ENCODE assay signal across 12 cellular contexts in the genomic region with DNA sequence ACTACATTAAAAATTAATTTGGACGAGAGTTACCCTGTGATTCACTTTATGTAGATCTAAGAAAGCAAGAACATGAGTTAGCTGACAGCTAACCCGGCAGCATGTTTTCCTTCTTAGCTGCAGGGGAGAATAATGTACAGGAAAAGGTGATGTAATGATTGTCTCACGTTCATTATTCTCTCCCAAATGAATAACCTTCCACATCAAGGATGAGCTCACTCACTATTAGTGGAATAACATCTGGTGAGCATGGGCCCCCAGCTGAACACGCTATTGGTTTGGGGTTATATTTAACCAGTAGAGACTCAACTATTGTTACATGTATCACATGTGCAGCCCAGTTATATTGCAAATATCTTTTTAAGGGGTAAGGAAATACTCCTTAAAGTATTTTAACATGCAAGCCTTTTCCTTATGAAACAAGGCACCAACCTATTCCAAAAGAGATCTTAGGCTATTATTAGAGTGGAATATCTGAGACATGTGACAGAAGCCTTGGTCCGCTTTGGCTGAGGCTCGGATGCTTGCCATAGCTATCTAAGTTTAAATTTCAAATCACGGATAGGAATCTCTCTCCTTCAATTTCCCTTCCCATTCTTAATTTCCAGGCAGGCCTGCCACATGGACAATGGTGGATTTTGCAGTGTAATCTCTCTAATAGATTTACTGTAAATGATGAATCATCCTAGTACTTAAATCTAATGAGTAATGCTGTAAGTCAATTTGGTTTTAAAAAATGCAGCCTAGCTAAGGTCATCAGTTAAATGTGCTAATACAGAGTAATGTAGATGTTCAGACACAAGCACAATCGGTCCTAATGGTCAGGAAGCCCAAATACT.
DNase-seq lines count a peak whose midpoint lies in the region; ATAC-seq and TF ChIP-seq lines count a peak whose summit lies in the region.
"Had no signal": no experiment of that assay in that cellular context is flagged by ENCODE, and none has a peak within 500 bp of the region (broad histone marks: within the 10 kb centered on the region; RNA-seq: fewer than 3 reads in every experiment).

No MANE protein-coding gene starts in this region.

- no peak for TF ChIP-seq CTCF in GM23338 (conservative IDR thresholded peaks at IDR 0.05; ENCODE audit: low read depth in 2 of 2)
- no peak for TF ChIP-seq CTCF in GM20000 (IDR thresholded peaks at IDR 0.05; ENCODE audit: extremely low read depth, missing control alignments)

- no peak overlapping the region for H3K4me3 Mint-ChIP-seq in GM23338

- no peak for DNase-seq in GM23338 (ENCODE audit: low spot score)
- peak; percentile 27 for DNase-seq in glomerular endothelial cell (ENCODE audit: extremely low read depth, low read depth, low spot score)
- DNase-seq in ACHN = no peak
- DNase-seq in cortex of kidney (lab: John Stamatoyannopoulos, UW) = no peak
- no peak for DNase-seq in GM20000 (ENCODE audit: low spot score)
- DNase-seq: activated CD8-positive, alpha-beta memory T cell treated with anti-CD3 and anti-CD28 coated beads, Interleukin-2, amount 50 U/mL, for 4 hours; colonic mucosa; left colon; NCI-H146; stimulated activated CD4-positive, alpha-beta T cell treated with anti-CD3 and anti-CD28 coated beads, Interleukin-15, amount 100 ng/mL, for 24 hours had no signal

- ATAC-seq in GM23338 (no peak), SK-N-SH treated with all-trans-retinoic acid at 6 μM for 48 hours (peak; percentile 85)
- ATAC-seq: left colon had no signal

- no peak overlapping the region for H3K27ac ChIP-seq in GM23338 (ENCODE audit: low read depth)
- peak overlapping the region in 11 of 21 experiments; percentile 32 to 74 (median 57) for H3K27ac ChIP-seq in skin epidermis
- H3K27ac ChIP-seq: colonic mucosa had no signal

- peak overlapping the region; percentile 15; the same call in 1 of the 2 replicates for H2AFZ ChIP-seq in GM23338

- H3K4me3 ChIP-seq in GM23338 = no peak overlapping the region
- H3K4me3 ChIP-seq in skin epidermis = no peak overlapping the region
- H3K4me3 ChIP-seq: colonic mucosa had no signal

- in situ Hi-C loops in ACHN (cut with HindIII; ENCODE audit: low pct_ligation_motif_present, low pct_unique_long_range_greater_than_20kb, low sequenced_read_pairs) = no loop called here

- no peaks in the 10 kb centered on the region for H4K20me1 ChIP-seq in GM23338 (replicated peaks; ENCODE audit: insufficient read depth)

- H3F3A ChIP-seq in GM23338 (replicated peaks; ENCODE audit: low read depth) = no peaks in the 10 kb centered on the region

- no peaks in the 10 kb centered on the region; the same call in 2 of the 3 replicates for H3K4me1 Mint-ChIP-seq in GM23338

- H3K9me2 ChIP-seq in GM23338 (ENCODE audit: insufficient read depth) = no peaks in the 10 kb centered on the region

- H3K4me1 ChIP-seq in GM23338 (ENCODE audit: insufficient read depth) = no peaks in the 10 kb centered on the region
- H3K4me1 ChIP-seq: colonic mucosa had no signal

- H3K9me3 Mint-ChIP-seq in GM23338 = no peaks in the 10 kb centered on the region

- no peaks in the 10 kb centered on the region for H3K36me3 Mint-ChIP-seq in GM23338 (ENCODE audit: low read depth)

- no peak overlapping the region for H3K27ac Mint-ChIP-seq in GM23338

- H3K27me3 ChIP-seq in GM23338 (ENCODE audit: insufficient read depth) = no peaks in the 10 kb centered on the region
- H3K27me3 ChIP-seq: colonic mucosa had no signal

- no peaks in the 10 kb centered on the region for H3K79me2 ChIP-seq in GM23338 (replicated peaks; ENCODE audit: insufficient read depth)

- H3K36me3 ChIP-seq in GM23338 (ENCODE audit: insufficient read depth) = no peaks in the 10 kb centered on the region
- H3K36me3 ChIP-seq: colonic mucosa had no signal

- H3K4me2 ChIP-seq in GM23338 = no peak overlapping the region

- no peaks in the 10 kb centered on the region for H3K27me3 Mint-ChIP-seq in GM23338 (ENCODE audit: insufficient read depth, low read depth, poor library complexity)

TF ChIP-seq in GM23338, 12 proteins besides CTCF, POLR2A, EP300 and RAD21 (continues in another document):
- no peak for TF ChIP-seq EZH2phosphoT487 (IDR thresholded peaks at IDR 0.05; ENCODE audit: unreplicated experiment)
- TF ChIP-seq NANOG (IDR thresholded peaks at IDR 0.05; ENCODE audit: borderline replicate concordance) = no peak
- no peak for TF ChIP-seq JUNB (IDR thresholded peaks at IDR 0.05; ENCODE audit: unreplicated experiment)
- no peak for TF ChIP-seq POLR2AphosphoS5 (IDR thresholded peaks at IDR 0.05; ENCODE audit: low read depth)
- TF ChIP-seq CREB1 (CRISPR knock-in tag; IDR thresholded peaks at IDR 0.05; ENCODE audit: low read depth) = no peak

TF ChIP-seq in SK-N-SH treated with all-trans-retinoic acid at 6 μM for 48 hours, 23 proteins besides CTCF, POLR2A, EP300 and RAD21 (continues in another document):
- TF ChIP-seq, protein P1, sequence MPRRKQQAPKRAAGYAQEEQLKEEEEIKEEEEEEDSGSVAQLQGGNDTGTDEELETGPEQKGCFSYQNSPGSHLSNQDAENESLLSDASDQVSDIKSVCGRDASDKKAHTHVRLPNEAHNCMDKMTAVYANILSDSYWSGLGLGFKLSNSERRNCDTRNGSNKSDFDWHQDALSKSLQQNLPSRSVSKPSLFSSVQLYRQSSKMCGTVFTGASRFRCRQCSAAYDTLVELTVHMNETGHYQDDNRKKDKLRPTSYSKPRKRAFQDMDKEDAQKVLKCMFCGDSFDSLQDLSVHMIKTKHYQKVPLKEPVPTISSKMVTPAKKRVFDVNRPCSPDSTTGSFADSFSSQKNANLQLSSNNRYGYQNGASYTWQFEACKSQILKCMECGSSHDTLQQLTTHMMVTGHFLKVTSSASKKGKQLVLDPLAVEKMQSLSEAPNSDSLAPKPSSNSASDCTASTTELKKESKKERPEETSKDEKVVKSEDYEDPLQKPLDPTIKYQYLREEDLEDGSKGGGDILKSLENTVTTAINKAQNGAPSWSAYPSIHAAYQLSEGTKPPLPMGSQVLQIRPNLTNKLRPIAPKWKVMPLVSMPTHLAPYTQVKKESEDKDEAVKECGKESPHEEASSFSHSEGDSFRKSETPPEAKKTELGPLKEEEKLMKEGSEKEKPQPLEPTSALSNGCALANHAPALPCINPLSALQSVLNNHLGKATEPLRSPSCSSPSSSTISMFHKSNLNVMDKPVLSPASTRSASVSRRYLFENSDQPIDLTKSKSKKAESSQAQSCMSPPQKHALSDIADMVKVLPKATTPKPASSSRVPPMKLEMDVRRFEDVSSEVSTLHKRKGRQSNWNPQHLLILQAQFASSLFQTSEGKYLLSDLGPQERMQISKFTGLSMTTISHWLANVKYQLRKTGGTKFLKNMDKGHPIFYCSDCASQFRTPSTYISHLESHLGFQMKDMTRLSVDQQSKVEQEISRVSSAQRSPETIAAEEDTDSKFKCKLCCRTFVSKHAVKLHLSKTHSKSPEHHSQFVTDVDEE (CRISPR knock-in tag; IDR thresholded peaks at IDR 0.05) = 0 out of 2 replicates have a peak, but pooled peaks have one; percentile 63
- TF ChIP-seq TCF4 (CRISPR knock-in tag; IDR thresholded peaks at IDR 0.05; ENCODE audit: borderline replicate concordance) (peak; percentile 57; the same call in 1 of the 2 replicates), CSDC2 (CRISPR knock-in tag; IDR thresholded peaks at IDR 0.05) (peak; percentile 77; the same call in 1 of the 2 replicates), TOX (CRISPR knock-in tag; IDR thresholded peaks at IDR 0.05; ENCODE audit: borderline replicate concordance) (peak; percentile 92; the same call in 1 of the 2 replicates), ZFP3 (CRISPR knock-in tag; IDR thresholded peaks at IDR 0.05) (peak; percentile 56), CREB5 (CRISPR knock-in tag; IDR thresholded peaks at IDR 0.05; ENCODE audit: low read depth) (peak; percentile 96), ISL1 (CRISPR knock-in tag; IDR thresholded peaks at IDR 0.05) (peak; percentile 99)
- TF ChIP-seq, protein P2, sequence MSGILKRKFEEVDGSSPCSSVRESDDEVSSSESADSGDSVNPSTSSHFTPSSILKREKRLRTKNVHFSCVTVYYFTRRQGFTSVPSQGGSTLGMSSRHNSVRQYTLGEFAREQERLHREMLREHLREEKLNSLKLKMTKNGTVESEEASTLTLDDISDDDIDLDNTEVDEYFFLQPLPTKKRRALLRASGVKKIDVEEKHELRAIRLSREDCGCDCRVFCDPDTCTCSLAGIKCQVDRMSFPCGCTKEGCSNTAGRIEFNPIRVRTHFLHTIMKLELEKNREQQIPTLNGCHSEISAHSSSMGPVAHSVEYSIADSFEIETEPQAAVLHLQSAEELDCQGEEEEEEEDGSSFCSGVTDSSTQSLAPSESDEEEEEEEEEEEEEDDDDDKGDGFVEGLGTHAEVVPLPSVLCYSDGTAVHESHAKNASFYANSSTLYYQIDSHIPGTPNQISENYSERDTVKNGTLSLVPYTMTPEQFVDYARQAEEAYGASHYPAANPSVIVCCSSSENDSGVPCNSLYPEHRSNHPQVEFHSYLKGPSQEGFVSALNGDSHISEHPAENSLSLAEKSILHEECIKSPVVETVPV (CRISPR knock-in tag; IDR thresholded peaks at IDR 0.05) = peak; percentile 88
- TF ChIP-seq, protein P3, sequence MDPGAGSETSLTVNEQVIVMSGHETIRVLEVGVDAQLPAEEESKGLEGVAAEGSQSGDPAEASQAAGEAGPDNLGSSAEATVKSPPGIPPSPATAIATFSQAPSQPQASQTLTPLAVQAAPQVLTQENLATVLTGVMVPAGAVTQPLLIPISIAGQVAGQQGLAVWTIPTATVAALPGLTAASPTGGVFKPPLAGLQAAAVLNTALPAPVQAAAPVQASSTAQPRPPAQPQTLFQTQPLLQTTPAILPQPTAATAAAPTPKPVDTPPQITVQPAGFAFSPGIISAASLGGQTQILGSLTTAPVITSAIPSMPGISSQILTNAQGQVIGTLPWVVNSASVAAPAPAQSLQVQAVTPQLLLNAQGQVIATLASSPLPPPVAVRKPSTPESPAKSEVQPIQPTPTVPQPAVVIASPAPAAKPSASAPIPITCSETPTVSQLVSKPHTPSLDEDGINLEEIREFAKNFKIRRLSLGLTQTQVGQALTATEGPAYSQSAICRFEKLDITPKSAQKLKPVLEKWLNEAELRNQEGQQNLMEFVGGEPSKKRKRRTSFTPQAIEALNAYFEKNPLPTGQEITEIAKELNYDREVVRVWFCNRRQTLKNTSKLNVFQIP (CRISPR knock-in tag; IDR thresholded peaks at IDR 0.05; ENCODE audit: borderline replicate concordance, low read depth) = 0 out of 2 replicates have a peak, but pooled peaks have one; percentile 22
